25 cellular contexts compared by ENCODE assay signal in genomic region chr1:37458551-37458950, GRCh38. TPM values are rescaled to one million over a fixed set of nuclear protein-coding genes. Genes with fewer than 3 reads are reported as not detected.
A peak's percentile ranks its signal among the peaks of the same experiment; 100 is the strongest.
DNase-seq lines count a peak whose midpoint lies in the region; ATAC-seq and TF ChIP-seq lines count a peak whose summit lies in the region.
"Had no signal": no experiment of that assay in that cellular context is flagged by ENCODE, and none has a peak within 500 bp of the region (broad histone marks: within the 10 kb centered on the region; RNA-seq: fewer than 3 reads in every experiment).

No MANE protein-coding gene starts in this region.

- ATAC-seq in activated T-cell treated with anti-CD3 and anti-CD28 coated beads, Interleukin-2, amount 50 U/mL, for 72 hours (replicated peaks in 1 of 2) = no peak
- no peak for ATAC-seq in PC-3
- no peak for ATAC-seq in stimulated activated effector memory CD8-positive, alpha-beta T cell treated with anti-CD3 and anti-CD28 coated beads, Interleukin-12 subunit alpha, Interleukin-12 subunit beta, amount 100 ng/mL, for 72 hours
- ATAC-seq: effector memory CD8-positive, alpha-beta T cell; esophagus mucosa; Right ventricle myocardium inferior had no signal

- H3K27me3 Mint-ChIP-seq in activated T-cell treated with anti-CD3 and anti-CD28 coated beads, Interleukin-2, amount 50 U/mL, for 24 hours = no peaks in the 10 kb centered on the region
- H3K27me3 Mint-ChIP-seq in activated T-cell treated with anti-CD3 and anti-CD28 coated beads, Interleukin-2, amount 50 U/mL, for 72 hours (ENCODE audit: low read depth) = no peaks in the 10 kb centered on the region
- H3K27me3 Mint-ChIP-seq in H9 (ENCODE audit: low read depth) = no peaks in the 10 kb centered on the region
- H3K27me3 Mint-ChIP-seq: CD4-positive, alpha-beta T cell; effector memory CD8-positive, alpha-beta T cell had no signal

- no TSS peak for BruUV-seq in PC-3 (replicated peaks; lab: Mats Ljungman, UMichigan)

- no CpG with 5 or more reads among the region's 3 CpGs for WGBS in H9 (ENCODE audit: extremely low coverage, insufficient read length, low lambda C conversion rate)
- 61% methylated on average over 3 of the region's 3 CpGs for WGBS in prostate gland

- no peak for TF ChIP-seq POLR2A in prostate gland (IDR thresholded peaks at IDR 0.05)

- no peak overlapping the region for H3K18ac ChIP-seq in H9 (ENCODE audit: insufficient read length, low read depth, low read length)

- H3K4me3 ChIP-seq in PC-3 (ENCODE audit: low read length) (no peak overlapping the region), prostate gland (no peak overlapping the region)
- H3K4me3 ChIP-seq: left ventricle myocardium inferior, PC-9, right atrium auricular region, stomach, uterus had no signal

- H3K9me3 ChIP-seq in H9 (ENCODE audit: control insufficient read depth, low read depth, low read length) (no peaks in the 10 kb centered on the region), PC-3 (ENCODE audit: low read length) (no peaks in the 10 kb centered on the region), prostate gland (no peaks in the 10 kb centered on the region)
- H3K9me3 ChIP-seq: left ventricle myocardium inferior, right atrium auricular region, SK-N-SH, stomach, uterus had no signal

- H3K4me1 ChIP-seq in H9 (ENCODE audit: insufficient read depth, low read length) (no peaks in the 10 kb centered on the region), PC-3 (ENCODE audit: insufficient read depth, low read length) (peaks cover 3% of the 10 kb centered on the region; the same call in 1 of the 2 replicates), prostate gland (replicated peaks) (peaks cover 2% of the 10 kb centered on the region)
- H3K4me1 ChIP-seq: uterus had no signal

- no peak overlapping the region for H2BK15ac ChIP-seq in H9 (ENCODE audit: low read depth, low read length)

- no peaks in the 10 kb centered on the region for H3K9me2 ChIP-seq in PC-3 (replicated peaks; ENCODE audit: low read length)
- H3K9me2 ChIP-seq: SK-N-SH had no signal

- H3K4ac ChIP-seq in H9 (ENCODE audit: low read depth, low read length) = no peak overlapping the region

- H2BK5ac ChIP-seq in H9 (ENCODE audit: insufficient read length, low read length) = no peak overlapping the region

- DNase-seq in activated T-cell treated with anti-CD3 and anti-CD28 coated beads, Interleukin-2, amount 50 U/mL, for 24 hours = no peak
- no peak for DNase-seq in activated T-cell treated with anti-CD3 and anti-CD28 coated beads, Interleukin-2, amount 50 U/mL, for 72 hours
- DNase-seq in H9 = no peak
- peak; percentile 32 for DNase-seq in PC-3
- no peak for DNase-seq in prostate gland (ENCODE audit: low spot score)
- no peak for DNase-seq in stimulated activated effector memory CD8-positive, alpha-beta T cell treated with anti-CD3 and anti-CD28 coated beads, Interleukin-12 subunit alpha, Interleukin-12 subunit beta, amount 100 ng/mL, for 72 hours (ENCODE audit: low spot score in 2 of 2)
- no peak for DNase-seq in NCI-H226
- no peak for DNase-seq in NCI-H2171 treated with DMSO at 0.1 percent for 48 hours (lab: John Stamatoyannopoulos, UW)
- DNase-seq: activated naive CD4-positive, alpha-beta T cell; CD4-positive, alpha-beta T cell; central memory CD4-positive, alpha-beta T cell; effector memory CD8-positive, alpha-beta T cell; left ventricle myocardium inferior; mesenchymal stem cell; NCI-H1417; NCI-H2029 treated with DMSO at 0.1 percent for 48 hours; NCI-H446; PC-9; SK-N-SH; stimulated activated CD8-positive, alpha-beta memory T cell treated with anti-CD3 and anti-CD28 coated beads, Interleukin-4, amount 100 ng/mL, for 48 hours; stomach; uterus had no signal

- no peak overlapping the region for H3T11ph ChIP-seq in H9 (ENCODE audit: low read length)

- H3K14ac ChIP-seq in H9 (ENCODE audit: insufficient read depth, low read length) = no peak overlapping the region

- H3K79me2 ChIP-seq in H9 (ENCODE audit: insufficient read depth, low read length) (no peaks in the 10 kb centered on the region), PC-3 (ENCODE audit: low read length) (no peaks in the 10 kb centered on the region)

- peak overlapping the region; percentile 1 for H3K27ac Mint-ChIP-seq in activated T-cell treated with anti-CD3 and anti-CD28 coated beads, Interleukin-2, amount 50 U/mL, for 24 hours
- no peak overlapping the region for H3K27ac Mint-ChIP-seq in activated T-cell treated with anti-CD3 and anti-CD28 coated beads, Interleukin-2, amount 50 U/mL, for 72 hours
- no peak overlapping the region for H3K27ac Mint-ChIP-seq in H9
- H3K27ac Mint-ChIP-seq in stimulated activated effector memory CD8-positive, alpha-beta T cell treated with anti-CD3 and anti-CD28 coated beads, Interleukin-12 subunit alpha, Interleukin-12 subunit beta, amount 100 ng/mL, for 72 hours = no peak overlapping the region
- H3K27ac Mint-ChIP-seq: CD4-positive, alpha-beta T cell; effector memory CD8-positive, alpha-beta T cell had no signal

- H3K27ac ChIP-seq in H9 (ENCODE audit: insufficient read length, low read depth, low read length) (no peak overlapping the region), PC-3 (ENCODE audit: low read length) (no peak overlapping the region), prostate gland (peak overlapping the region; percentile 19 to 20)
- H3K27ac ChIP-seq: left ventricle myocardium inferior, PC-9, right atrium auricular region, stomach, uterus had no signal

- H3F3A ChIP-seq in PC-3 (ENCODE audit: low read length, unreplicated experiment) = no peaks in the 10 kb centered on the region

- no peak overlapping the region for H2AFZ ChIP-seq in H9 (ENCODE audit: low read length)
- no peak overlapping the region for H2AFZ ChIP-seq in PC-3 (ENCODE audit: low read length)
- H2AFZ ChIP-seq: PC-9 had no signal

- H3K23me2 ChIP-seq in H9 (ENCODE audit: insufficient read length, low read depth, low read length, poor library complexity, severe bottlenecking) = no peaks in the 10 kb centered on the region

- CTCF ChIA-PET in PC-3 (lab: Charles Lee) = interaction anchor here (0.5 to 1.3 kb wide), 3 partner anchors 29 to 972 kb away, joined by 3 to 6 read pairs (median 6); no protein-coding TSS in a partner anchor

- no peak overlapping the region for H2AK5ac ChIP-seq in H9 (ENCODE audit: insufficient read length, low read length)

- H3K4me1 Mint-ChIP-seq in activated T-cell treated with anti-CD3 and anti-CD28 coated beads, Interleukin-2, amount 50 U/mL, for 24 hours (ENCODE audit: low read depth) = peaks cover 12% of the 10 kb centered on the region
- H3K4me1 Mint-ChIP-seq in activated T-cell treated with anti-CD3 and anti-CD28 coated beads, Interleukin-2, amount 50 U/mL, for 72 hours (ENCODE audit: low read depth) = peaks cover 6% of the 10 kb centered on the region
- peaks cover 3 to 15% of the 10 kb centered on the region in 2 experiments for H3K4me1 Mint-ChIP-seq in H9
- H3K4me1 Mint-ChIP-seq in stimulated activated effector memory CD8-positive, alpha-beta T cell treated with anti-CD3 and anti-CD28 coated beads, Interleukin-12 subunit alpha, Interleukin-12 subunit beta, amount 100 ng/mL, for 72 hours = peaks cover 7% of the 10 kb centered on the region

- no peak overlapping the region for H2BK120ac ChIP-seq in H9 (ENCODE audit: low read depth, low read length, poor library complexity, severe bottlenecking)

- no peaks in the 10 kb centered on the region for H4K20me1 ChIP-seq in H9 (ENCODE audit: control insufficient read depth, insufficient read depth, insufficient read length)
- H4K20me1 ChIP-seq in PC-3 (ENCODE audit: low read length) = no peaks in the 10 kb centered on the region

- H3K9ac ChIP-seq in H9 (ENCODE audit: extremely low read depth, insufficient read length, low read length) (no peak overlapping the region), PC-3 (ENCODE audit: low read length) (no peak overlapping the region)
- H3K9ac ChIP-seq: SK-N-SH had no signal

- H4K91ac ChIP-seq in H9 (ENCODE audit: insufficient read length, low read depth, low read length) = no peak overlapping the region

- intact Hi-C loops in PC-3 (cut with micrococcal nuclease) (no loop called here), prostate gland (cut with DNase I) (loop anchor here (5.0 kb wide), 1 partner anchor 224 kb away; no protein-coding TSS in a partner anchor)

- H3K36me3 Mint-ChIP-seq in activated T-cell treated with anti-CD3 and anti-CD28 coated beads, Interleukin-2, amount 50 U/mL, for 24 hours (ENCODE audit: low read depth) = peaks cover 12% of the 10 kb centered on the region
- peaks cover 0 to 3% of the 10 kb centered on the region in 2 donors for H3K36me3 Mint-ChIP-seq in activated T-cell treated with anti-CD3 and anti-CD28 coated beads, Interleukin-2, amount 50 U/mL, for 72 hours (ENCODE audit: insufficient read depth in 2 of 2)
- no peaks in the 10 kb centered on the region for H3K36me3 Mint-ChIP-seq in H9 (ENCODE audit: insufficient read depth in 1 of 3, low read depth in 3 of 3)
- peaks cover 9% of the 10 kb centered on the region for H3K36me3 Mint-ChIP-seq in stimulated activated effector memory CD8-positive, alpha-beta T cell treated with anti-CD3 and anti-CD28 coated beads, Interleukin-12 subunit alpha, Interleukin-12 subunit beta, amount 100 ng/mL, for 72 hours

- peak; percentile 40; the same call in 2 of the 3 replicates for TF ChIP-seq CTCF in H9 (conservative IDR thresholded peaks at IDR 0.05)
- peak; percentile 37; the same call in 1 of the 2 replicates for TF ChIP-seq CTCF in PC-3 (conservative IDR thresholded peaks at IDR 0.05; ENCODE audit: low read depth, low read length)
- TF ChIP-seq CTCF in prostate gland (IDR thresholded peaks at IDR 0.05) = peak in 1 of 4 experiments; percentile 57

- H2BK12ac ChIP-seq in H9 (ENCODE audit: insufficient read length, low read depth, low read length) = no peak overlapping the region

- no peaks in the 10 kb centered on the region for H3K9me3 Mint-ChIP-seq in activated T-cell treated with anti-CD3 and anti-CD28 coated beads, Interleukin-2, amount 50 U/mL, for 24 hours
- no peaks in the 10 kb centered on the region for H3K9me3 Mint-ChIP-seq in activated T-cell treated with anti-CD3 and anti-CD28 coated beads, Interleukin-2, amount 50 U/mL, for 72 hours
- H3K9me3 Mint-ChIP-seq in H9 = no peaks in the 10 kb centered on the region; a peak in 1 of 5 replicates
- no peaks in the 10 kb centered on the region for H3K9me3 Mint-ChIP-seq in stimulated activated effector memory CD8-positive, alpha-beta T cell treated with anti-CD3 and anti-CD28 coated beads, Interleukin-12 subunit alpha, Interleukin-12 subunit beta, amount 100 ng/mL, for 72 hours
- H3K9me3 Mint-ChIP-seq: CD4-positive, alpha-beta T cell; effector memory CD8-positive, alpha-beta T cell had no signal

- H3K36me3 ChIP-seq in PC-3 (ENCODE audit: low read depth, low read length) (no peaks in the 10 kb centered on the region), prostate gland (no peaks in the 10 kb centered on the region)
- H3K36me3 ChIP-seq: left ventricle myocardium inferior, right atrium auricular region, stomach, uterus had no signal

- H4K8ac ChIP-seq in H9 (replicated peaks; ENCODE audit: insufficient read length, low read depth, low read length) = no peak overlapping the region

- no peak overlapping the region for H2BK20ac ChIP-seq in H9 (ENCODE audit: low read depth, low read length, poor library complexity, severe bottlenecking)

- POLR2A ChIA-PET in PC-3 (lab: Charles Lee; ENCODE audit: unreplicated experiment) = no interaction called here

- no peak overlapping the region for H3K4me3 Mint-ChIP-seq in activated T-cell treated with anti-CD3 and anti-CD28 coated beads, Interleukin-2, amount 50 U/mL, for 24 hours
- no peak overlapping the region for H3K4me3 Mint-ChIP-seq in activated T-cell treated with anti-CD3 and anti-CD28 coated beads, Interleukin-2, amount 50 U/mL, for 72 hours
- no peak overlapping the region for H3K4me3 Mint-ChIP-seq in H9
- H3K4me3 Mint-ChIP-seq in stimulated activated effector memory CD8-positive, alpha-beta T cell treated with anti-CD3 and anti-CD28 coated beads, Interleukin-12 subunit alpha, Interleukin-12 subunit beta, amount 100 ng/mL, for 72 hours = no peak overlapping the region
- H3K4me3 Mint-ChIP-seq: CD4-positive, alpha-beta T cell; effector memory CD8-positive, alpha-beta T cell had no signal

- no peak overlapping the region for H3K56ac ChIP-seq in H9 (ENCODE audit: insufficient read length, low read depth, low read length)

- H3K79me1 ChIP-seq in H9 (ENCODE audit: insufficient read depth, low read depth, low read length, poor library complexity, severe bottlenecking) = no peaks in the 10 kb centered on the region

- H3K4me2 ChIP-seq in H9 (ENCODE audit: insufficient read depth, insufficient read length, low read length) = no peak overlapping the region
- no peak overlapping the region for H3K4me2 ChIP-seq in PC-3 (ENCODE audit: low read length)
- H3K4me2 ChIP-seq: PC-9, SK-N-SH had no signal

- H3K27me3 ChIP-seq in H9 (ENCODE audit: insufficient read depth, low read length) (no peaks in the 10 kb centered on the region), PC-3 (ENCODE audit: low read length) (no peaks in the 10 kb centered on the region), prostate gland (replicated peaks; ENCODE audit: insufficient read depth) (no peaks in the 10 kb centered on the region)
- H3K27me3 ChIP-seq: right atrium auricular region, stomach, uterus had no signal

- no peak overlapping the region for H3K23ac ChIP-seq in H9 (ENCODE audit: insufficient read length, low read depth, low read length)

- H4K5ac ChIP-seq in H9 (ENCODE audit: insufficient read length, low read depth, low read length) = no peak overlapping the region

RNA-seq across cellular contexts. Expression of gene ZC3H12A, which starts 15.8 kb away (rescaled TPM):
- total RNA-seq in activated T-cell treated with anti-CD3 and anti-CD28 coated beads, Interleukin-2, amount 50 U/mL, for 72 hours = 10 to 100 TPM; 33.5 to 46.1 TPM
- total RNA-seq in H9 (2021) (6.7 and 6.8 TPM in 2 replicates), PC-3 (2014; rRNA removed) (45.3 and 65.1 TPM in 2 replicates), prostate gland (10 to 100 TPM; 74.4 to 97.1 TPM)

RNA-seq across cellular contexts. Expression of gene MEAF6, which starts 56.0 kb away (rescaled TPM):
- 100 to 1,000 TPM; 105 to 108 TPM for total RNA-seq in activated T-cell treated with anti-CD3 and anti-CD28 coated beads, Interleukin-2, amount 50 U/mL, for 72 hours
- 48.8 and 51.6 TPM in 2 replicates for total RNA-seq in H9 (2021)
- 87.0 and 90.9 TPM in 2 replicates for total RNA-seq in PC-3 (2014; rRNA removed)
- 100 to 1,000 TPM; 175 to 252 TPM for total RNA-seq in prostate gland

Comparison
In these comparisons a context has a peak if more than half of its experiments do, and no peak if none do; other contexts are left out.
1. H3K27ac ChIP-seq: peak in prostate gland (2 of 2); none in H9 (single experiment) and PC-3 (single experiment).